Comparison of ENCODE assay signal across 1 cellular context in genomic region chr1:154860154-154860870, GRCh38.
TF ChIP-seq lines count a peak whose summit lies in the region.

No MANE protein-coding gene starts in this region.

TF ChIP-seq in K562, 482 proteins besides CTCF, POLR2A, EP300 and RAD21 (continued from another document):
- TF ChIP-seq ZNF407 (IDR thresholded peaks at IDR 0.05; ENCODE audit: low read depth): peak; percentile 77
- peak; percentile 34; the same call in 1 of the 2 replicates for TF ChIP-seq ZKSCAN8 (CRISPR knock-in tag; IDR thresholded peaks at IDR 0.05)
- no peak for TF ChIP-seq NR2C2 (CRISPR knock-in tag; IDR thresholded peaks at IDR 0.05)
- TF ChIP-seq NR2C2 (tag; IDR thresholded peaks at IDR 0.05): peak; percentile 53; the same call in 1 of the 2 replicates
- no peak for TF ChIP-seq SLC30A9 (CRISPR knock-in tag; IDR thresholded peaks at IDR 0.05)
- TF ChIP-seq L3MBTL2 (IDR thresholded peaks at IDR 0.05): peak; percentile 70
- TF ChIP-seq ZNF175 (CRISPR knock-in tag; IDR thresholded peaks at IDR 0.05; ENCODE audit: low read depth): peak; percentile 43; the same call in 1 of the 2 replicates
- TF ChIP-seq TEAD1 (CRISPR knock-in tag; IDR thresholded peaks at IDR 0.05): no peak
- no peak for TF ChIP-seq ILK (tag; IDR thresholded peaks at IDR 0.05; ENCODE audit: borderline replicate concordance, low read depth)
- TF ChIP-seq ETV5 (CRISPR knock-in tag; IDR thresholded peaks at IDR 0.05; ENCODE audit: low read depth): peak; percentile 30; the same call in 1 of the 2 replicates
- peak; percentile 24; the same call in 1 of the 2 replicates for TF ChIP-seq SMARCA4 (IDR thresholded peaks at IDR 0.05)
- peak; percentile 6 for TF ChIP-seq PRDM10 (IDR thresholded peaks at IDR 0.05; ENCODE audit: partially characterized antibody)
- peak; percentile 45; the same call in 1 of the 2 replicates for TF ChIP-seq SMAD4 (CRISPR knock-in tag; conservative IDR thresholded peaks at IDR 0.05)
- peak; percentile 37; the same call in 1 of the 2 replicates for TF ChIP-seq HSF4 (CRISPR knock-in tag; IDR thresholded peaks at IDR 0.05; ENCODE audit: borderline replicate concordance)
- TF ChIP-seq MEF2A (IDR thresholded peaks at IDR 0.05; ENCODE audit: control insufficient read depth, low read depth, low read length): no peak
- no peak for TF ChIP-seq HCFC1 (IDR thresholded peaks at IDR 0.05; ENCODE audit: low read depth, low read length)
- no peak for TF ChIP-seq LEF1 (IDR thresholded peaks at IDR 0.05)
- TF ChIP-seq MAX (CRISPR knock-in tag; IDR thresholded peaks at IDR 0.05): peak; percentile 90
- peak; percentile 62; the same call in 1 of the 2 replicates for TF ChIP-seq ERF (CRISPR knock-in tag; IDR thresholded peaks at IDR 0.05)
- TF ChIP-seq KDM2B (CRISPR knock-in tag; IDR thresholded peaks at IDR 0.05): no peak
- peak; percentile 54; the same call in 1 of the 2 replicates for TF ChIP-seq CUX1 (CRISPR knock-in tag; IDR thresholded peaks at IDR 0.05)
- TF ChIP-seq MAFK (IDR thresholded peaks at IDR 0.05; ENCODE audit: low read length): peak; percentile 73
- TF ChIP-seq CXXC5 (CRISPR knock-in tag; IDR thresholded peaks at IDR 0.05): peak; percentile 26; the same call in 1 of the 2 replicates
- peak; percentile 80 for TF ChIP-seq ZNF766 (CRISPR knock-in tag; conservative IDR thresholded peaks at IDR 0.05)
- TF ChIP-seq RBM34 (IDR thresholded peaks at IDR 0.05; ENCODE audit: borderline replicate concordance, insufficient read depth, low read length): no peak
- TF ChIP-seq MAFG (tag; conservative IDR thresholded peaks at IDR 0.05): peak; percentile 81
